In genomic region chr6:149559389-149559788, GRCh38 we compare ENCODE assay signal across 33 cellular contexts.
"Had no signal": no experiment of that assay in that cellular context is flagged by ENCODE, and none has a peak within 500 bp of the region (broad histone marks: within the 10 kb centered on the region; RNA-seq: fewer than 3 reads in every experiment).

No MANE protein-coding gene starts in this region.

- H3K4me3 ChIP-seq: adrenal gland, ascending aorta, body of pancreas, breast epithelium, cardiac muscle cell had no signal

- H3K27ac ChIP-seq: adrenal gland, ascending aorta, body of pancreas, brain microvascular endothelial cell, breast epithelium, cardiac muscle cell had no signal

- H3K27me3 ChIP-seq: adrenal gland, ascending aorta, body of pancreas, breast epithelium had no signal

- FAIRE-seq: astrocyte, bronchial epithelial cell had no signal

- H3K36me3 ChIP-seq: adrenal gland, ascending aorta, brain microvascular endothelial cell, breast epithelium, cardiac muscle cell had no signal

- DNase-seq: activated effector memory CD4-positive, alpha-beta T cell treated with anti-CD3 and anti-CD28 coated beads, Interleukin-2, amount 50 U/mL, for 16 hours; activated effector memory CD4-positive, alpha-beta T cell treated with Interleukin-2 at 50 U/mL for 16 hours; activated gamma-delta T cell; activated gamma-delta T cell treated with Interleukin-2 at 50 U/mL for 16 hours; activated naive CD4-positive, alpha-beta T cell; activated naive CD4-positive, alpha-beta T cell treated with anti-CD3 and anti-CD28 coated beads for 36 hours; activated naive CD4-positive, alpha-beta T cell treated with anti-CD3 and anti-CD28 coated beads, Interleukin-2, amount 10 ng/mL, durations not matched to agents 7 days and 5 days; activated naive CD4-positive, alpha-beta T cell treated with anti-CD3 and anti-CD28 coated beads, Interleukin-2, amount 50 U/mL, for 16 hours; activated naive CD4-positive, alpha-beta T cell treated with Interleukin-2 at 50 U/mL for 16 hours; activated naive CD8-positive, alpha-beta T cell treated with anti-CD3 and anti-CD28 coated beads for 36 hours; activated naive CD8-positive, alpha-beta T cell treated with anti-CD3 and anti-CD28 coated beads, Interleukin-2, amount 10 ng/mL, durations not matched to agents 7 days and 5 days; activated naive CD8-positive, alpha-beta T cell treated with anti-CD3 and anti-CD28 coated beads, Interleukin-2, amount 50 U/mL, for 24 hours; activated T-cell treated with anti-CD3 and anti-CD28 coated beads, Interleukin-2, amount 50 U/mL, for 24 hours; activated T-cell treated with anti-CD3 and anti-CD28 coated beads, Interleukin-2, amount 50 U/mL, for 4 hours; activated T-cell treated with anti-CD3 and anti-CD28 coated beads, Interleukin-2, amount 50 U/mL, for 48 hours; activated T-cell treated with anti-CD3 and anti-CD28 coated beads, Interleukin-2, amount 50 U/mL, for 72 hours; adrenal gland; amniotic stem cell; amygdala; anterior cingulate cortex; aorta; body of pancreas; brain microvascular endothelial cell; caudate nucleus; central memory CD4-positive, alpha-beta T cell; cerebellar nuclear complex had no signal

- ATAC-seq: activated naive CD4-positive, alpha-beta T cell treated with anti-CD3 and anti-CD28 coated beads, Interleukin-2, amount 50 U/mL, for 72 hours; activated naive CD8-positive, alpha-beta T cell treated with anti-CD3 and anti-CD28 coated beads, Interleukin-2, amount 50 U/mL, for 24 hours; activated T-cell treated with anti-CD3 and anti-CD28 coated beads, Interleukin-2, amount 50 U/mL, for 4 hours; activated T-cell treated with anti-CD3 and anti-CD28 coated beads, Interleukin-2, amount 50 U/mL, for 72 hours; activated T-helper 17 cell treated with anti-CD3 and anti-CD28 coated beads, Interleukin-2, amount 50 U/mL, for 72 hours; body of pancreas had no signal

- H3K9me3 ChIP-seq: adrenal gland, ascending aorta, body of pancreas, breast epithelium had no signal

- H3K4me1 ChIP-seq: ascending aorta, body of pancreas, breast epithelium had no signal
